Comparison of ENCODE assay signal across 1 cellular context in genomic region chr19:47228168-47228936, GRCh38.
TF ChIP-seq lines count a peak whose summit lies in the region.

No MANE protein-coding gene starts in this region.

TF ChIP-seq in K562, 482 proteins besides CTCF, POLR2A, EP300 and RAD21 (continued from another document and continues in another):
- no peak; the same call in 1 of the 2 replicates for TF ChIP-seq CREB3L1 (IDR thresholded peaks at IDR 0.05; ENCODE audit: borderline replicate concordance, low read depth)
- TF ChIP-seq ZFP1 (CRISPR knock-in tag; IDR thresholded peaks at IDR 0.05) = no peak
- no peak for TF ChIP-seq ZNF589 (CRISPR knock-in tag; IDR thresholded peaks at IDR 0.05; ENCODE audit: low read depth)
- no peak for TF ChIP-seq ZNF395 (CRISPR knock-in tag; IDR thresholded peaks at IDR 0.05)
- TF ChIP-seq BRD9 (IDR thresholded peaks at IDR 0.05; ENCODE audit: low read depth, partially characterized antibody) = no peak
- TF ChIP-seq NFE2L1 (tag; IDR thresholded peaks at IDR 0.05; ENCODE audit: borderline replicate concordance, low read depth) = no peak
- no peak for TF ChIP-seq SMARCB1 (IDR thresholded peaks at IDR 0.05; ENCODE audit: insufficient read length, low read depth)
- no peak for TF ChIP-seq MLLT1 (IDR thresholded peaks at IDR 0.05)
- no peak for TF ChIP-seq HSF4 (CRISPR knock-in tag; IDR thresholded peaks at IDR 0.05; ENCODE audit: borderline replicate concordance)
- peak; percentile 26 for TF ChIP-seq ZEB2 (IDR thresholded peaks at IDR 0.05)
- no peak for TF ChIP-seq ZNF583 (CRISPR knock-in tag; IDR thresholded peaks at IDR 0.05)
- TF ChIP-seq ZSCAN29 (IDR thresholded peaks at IDR 0.05) = no peak
- TF ChIP-seq PURB (CRISPR knock-in tag; IDR thresholded peaks at IDR 0.05; ENCODE audit: low read depth) = no peak
- no peak for TF ChIP-seq SREBF2 (CRISPR knock-in tag; IDR thresholded peaks at IDR 0.05)
- no peak for TF ChIP-seq MCM2 (IDR thresholded peaks at IDR 0.05; ENCODE audit: low read depth)
- TF ChIP-seq E2F6 (IDR thresholded peaks at IDR 0.05; ENCODE audit: borderline replicate concordance in 1 of 2, extremely low read depth in 1 of 2, insufficient read depth in 1 of 2, insufficient read length in 1 of 2, low read depth in 1 of 2, low read length in 1 of 2, poor library complexity in 1 of 2, severe bottlenecking in 1 of 2) = peak in 1 of 2 experiments; percentile 45
- TF ChIP-seq FOXO4 (CRISPR knock-in tag; IDR thresholded peaks at IDR 0.05) = peak; percentile 41; the same call in 1 of the 2 replicates
- TF ChIP-seq SRSF3 (IDR thresholded peaks at IDR 0.05; ENCODE audit: insufficient read depth, low read length) = no peak
- peak; percentile 49; the same call in 1 of the 2 replicates for TF ChIP-seq ZNF609 (CRISPR knock-in tag; IDR thresholded peaks at IDR 0.05; ENCODE audit: borderline replicate concordance)
- no peak for TF ChIP-seq ZNF780A (CRISPR knock-in tag; IDR thresholded peaks at IDR 0.05)
- peak; percentile 31; the same call in 1 of the 2 replicates for TF ChIP-seq ATF4 (CRISPR knock-in tag; IDR thresholded peaks at IDR 0.05)
- TF ChIP-seq OTX1 (CRISPR knock-in tag; IDR thresholded peaks at IDR 0.05) = no peak
- TF ChIP-seq JUND (IDR thresholded peaks at IDR 0.05; ENCODE audit: borderline replicate concordance, low read depth, low read length) = peak; percentile 47; the same call in 1 of the 2 replicates
- TF ChIP-seq JUND (tag; IDR thresholded peaks at IDR 0.05; ENCODE audit: borderline replicate concordance, low read depth, low read length) = no peak
- TF ChIP-seq KDM4B (IDR thresholded peaks at IDR 0.05; ENCODE audit: borderline replicate concordance in 2 of 2, low read depth in 1 of 2) = peak in 1 of 2 experiments; percentile 72; a peak in 1 of 4 replicates
- no peak for TF ChIP-seq CHAMP1 (IDR thresholded peaks at IDR 0.05)
- no peak for TF ChIP-seq GTF2A2 (tag; IDR thresholded peaks at IDR 0.05)
- no peak for TF ChIP-seq EGR1 (conservative IDR thresholded peaks at IDR 0.05)
- no peak for TF ChIP-seq ZHX1 (conservative IDR thresholded peaks at IDR 0.05; ENCODE audit: low read length)
- TF ChIP-seq ZMIZ1 (IDR thresholded peaks at IDR 0.05; ENCODE audit: low read depth in 2 of 2, low read length in 2 of 2) = no peak; a peak in 1 of 4 replicates
- TF ChIP-seq SP1 (CRISPR knock-in tag; IDR thresholded peaks at IDR 0.05) = peak; percentile 42; the same call in 1 of the 2 replicates
- no peak for TF ChIP-seq ZNF224 (CRISPR knock-in tag; IDR thresholded peaks at IDR 0.05)
- TF ChIP-seq SIX5 (IDR thresholded peaks at IDR 0.05; ENCODE audit: borderline replicate concordance in 1 of 2, insufficient read depth in 1 of 2, low read depth in 1 of 2, low read length in 2 of 2) = no peak
- no peak for TF ChIP-seq NUFIP1 (IDR thresholded peaks at IDR 0.05; ENCODE audit: partially characterized antibody)
- TF ChIP-seq ZNF707 (CRISPR knock-in tag; conservative IDR thresholded peaks at IDR 0.05) = no peak
